9 cellular contexts compared by ENCODE assay signal in the genomic region with DNA sequence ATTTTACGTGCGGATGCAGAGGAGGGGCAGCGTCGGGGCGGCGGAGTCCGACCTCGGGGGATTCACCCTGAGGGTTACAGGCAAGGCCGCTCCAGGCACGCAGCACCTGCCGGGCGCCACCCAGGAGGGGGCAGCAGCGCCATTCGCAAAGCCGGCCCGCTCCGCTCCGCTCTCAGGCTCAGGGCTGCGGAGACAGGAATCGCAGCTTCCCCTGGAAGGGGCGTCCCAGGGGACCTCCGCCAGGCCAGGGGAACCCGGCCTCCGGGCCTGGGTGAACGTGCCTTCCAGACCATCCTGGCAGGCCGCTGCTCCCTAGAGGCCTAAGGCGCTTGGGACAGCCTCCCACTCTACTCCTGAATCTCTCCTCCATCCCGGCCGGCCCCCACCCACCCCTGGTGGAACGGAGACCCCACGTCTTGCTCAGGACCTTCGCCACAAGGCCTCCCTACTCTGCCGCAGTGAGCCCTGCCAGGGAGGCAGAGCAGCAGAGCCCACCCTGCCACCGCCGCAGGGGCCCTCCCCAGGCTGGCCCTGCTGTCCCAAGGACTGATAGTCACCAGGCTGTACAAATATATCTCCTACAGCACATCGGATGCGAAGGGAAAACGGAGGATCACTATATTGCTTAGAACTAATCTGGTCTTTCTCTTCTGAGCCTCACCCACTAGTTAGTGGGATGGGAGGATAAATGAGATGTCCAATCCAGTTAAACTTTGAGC.
DNase-seq lines count a peak whose midpoint lies in the region; ATAC-seq and TF ChIP-seq lines count a peak whose summit lies in the region.
"Had no signal": no experiment of that assay in that cellular context is flagged by ENCODE, and none has a peak within 500 bp of the region (broad histone marks: within the 10 kb centered on the region; RNA-seq: fewer than 3 reads in every experiment).

No MANE protein-coding gene starts in this region.

- DNase-seq in CD8-positive, alpha-beta T cell, result peak; percentile 27 to 63 (median 46)
- DNase-seq in HL-60 (ENCODE audit: low read depth in 1 of 2, low spot score in 1 of 2) (peak in 1 of 2 experiments; percentile 56), caudate nucleus (lab: John Stamatoyannopoulos, UW) (peak in 43 of 61 donors; percentile 2 to 52 (median 24)), left lobe of liver (ENCODE audit: low spot score) (peak; percentile 55), NOMO-1 treated with DMSO at 0.1 percent for 48 hours (lab: John Stamatoyannopoulos, UW; ENCODE audit: unreplicated experiment) (no peak)
- DNase-seq in activated CD4-positive, CD25-positive, alpha-beta regulatory T cell (lab: John Stamatoyannopoulos, UW), result peak; percentile 15 to 40 (median 29)
- peak; percentile 42 to 78 (median 63) for DNase-seq in stimulated activated CD4-positive, alpha-beta T cell treated with anti-CD3 and anti-CD28 coated beads, TNF-alpha, amount 100 ng/mL, for 24 hours (ENCODE audit: low read depth in 3 of 3)

- peak; percentile 75 for ATAC-seq in CD8-positive, alpha-beta T cell
- ATAC-seq in GM21367 (IDR thresholded peaks at IDR 0.05; ENCODE audit: unreplicated experiment), result peak; percentile 83
- ATAC-seq in left lobe of liver, result peak; percentile 92

- H3K27me3 Mint-ChIP-seq in CD8-positive, alpha-beta T cell (ENCODE audit: low read depth), result peaks cover 19% of the 10 kb centered on the region

- POLR2A ChIA-PET in CD8-positive, alpha-beta T cell (lab: Charles Lee), result no interaction called here

- H3K4me3 Mint-ChIP-seq in CD8-positive, alpha-beta T cell, result no peak overlapping the region

- peaks cover 2% of the 10 kb centered on the region for H3K4me1 Mint-ChIP-seq in CD8-positive, alpha-beta T cell (ENCODE audit: low read depth)

- H3K9me3 Mint-ChIP-seq in CD8-positive, alpha-beta T cell, result no peaks in the 10 kb centered on the region
- H3K9me3 Mint-ChIP-seq: IgD-negative memory B cell had no signal

- no peak overlapping the region for H3K27ac ChIP-seq in CD8-positive, alpha-beta T cell (ENCODE audit: low read depth, low read length)
- H3K27ac ChIP-seq in HL-60 (replicated peaks) (no peak overlapping the region), caudate nucleus (ENCODE audit: low read depth, low read length) (no peak overlapping the region)

- no peaks in the 10 kb centered on the region for H3K9me3 ChIP-seq in CD8-positive, alpha-beta T cell (ENCODE audit: low read length)

- no peaks in the 10 kb centered on the region for H3K36me3 Mint-ChIP-seq in CD8-positive, alpha-beta T cell

- no peak overlapping the region for H3K27ac Mint-ChIP-seq in CD8-positive, alpha-beta T cell
- H3K27ac Mint-ChIP-seq: IgD-negative memory B cell had no signal

- no peaks in the 10 kb centered on the region for H3K4me1 ChIP-seq in CD8-positive, alpha-beta T cell (ENCODE audit: insufficient read depth, low read length)

- intact Hi-C loops in CD8-positive, alpha-beta T cell (cut with DNase I, micrococcal nuclease), result loop anchor here (1.0 to 2.0 kb wide), 5 partner anchors 186 to 382 kb away; no protein-coding TSS in a partner anchor

- TF ChIP-seq CTCF in CD8-positive, alpha-beta T cell (IDR thresholded peaks at IDR 0.05), result peak; percentile 29
- peak; percentile 28 for TF ChIP-seq CTCF in HL-60 (IDR thresholded peaks at IDR 0.05; ENCODE audit: insufficient read depth, low read length)

- no peaks in the 10 kb centered on the region for H3K27me3 ChIP-seq in CD8-positive, alpha-beta T cell (ENCODE audit: insufficient read depth, low read length)
- H3K27me3 ChIP-seq in HL-60 (ENCODE audit: insufficient read depth, poor library complexity, severe bottlenecking), result no peaks in the 10 kb centered on the region

- CTCF ChIA-PET in CD8-positive, alpha-beta T cell (lab: Charles Lee), result interaction anchor here (0.6 to 1.2 kb wide), 6 partner anchors 40 to 838 kb away, joined by 3 to 5 read pairs (median 3); no protein-coding TSS in a partner anchor

- H3K4me3 ChIP-seq in CD8-positive, alpha-beta T cell (ENCODE audit: low read depth, low read length), result no peak overlapping the region
- H3K4me3 ChIP-seq in HL-60 (replicated peaks; ENCODE audit: insufficient read depth, low read length), result no peak overlapping the region

- H3K36me3 ChIP-seq in CD8-positive, alpha-beta T cell (ENCODE audit: insufficient read depth, low read length), result no peaks in the 10 kb centered on the region
